10 cellular contexts compared by ENCODE assay signal in genomic region chr15:42493694-42494093, GRCh38. TPM values are rescaled to one million over a fixed set of nuclear protein-coding genes. Genes with fewer than 3 reads are reported as not detected.
DNase-seq lines count a peak whose midpoint lies in the region; ATAC-seq, FAIRE-seq and TF ChIP-seq lines count a peak whose summit lies in the region.
"Had no signal": no experiment of that assay in that cellular context is flagged by ENCODE, and none has a peak within 500 bp of the region (broad histone marks: within the 10 kb centered on the region; RNA-seq: fewer than 3 reads in every experiment).

No MANE protein-coding gene starts in this region.

- no peak for TF ChIP-seq EP300 in GM12878 (IDR thresholded peaks at IDR 0.05; ENCODE audit: borderline replicate concordance in 1 of 2, control insufficient read depth in 1 of 2, low read depth in 2 of 2, low read length in 2 of 2)

- POLR2A ChIA-PET in CD8-positive, alpha-beta memory T cell (lab: Charles Lee) = no interaction called here
- POLR2A ChIA-PET in GM12878 (lab: Charles Lee) = interaction anchor here (0.6 to 3.3 kb wide), 6 partner anchors 10 to 150 kb away, joined by 3 to 37 read pairs (median 3); no protein-coding TSS in a partner anchor

- CTCF ChIA-PET in CD8-positive, alpha-beta memory T cell (lab: Charles Lee) = no interaction called here
- CTCF ChIA-PET in GM12878 (lab: Yijun Ruan, JAX) = interaction anchor here (0.6 kb wide), 1 partner anchor 1016 kb away, joined by 3 read pairs; no protein-coding TSS in a partner anchor

- no peaks in the 10 kb centered on the region for H3K36me3 ChIP-seq in CD8-positive, alpha-beta memory T cell (ENCODE audit: insufficient read depth, low read length)
- H3K36me3 ChIP-seq in GM12878 (ENCODE audit: control insufficient read depth in 2 of 2, insufficient read depth in 2 of 2, low read length in 1 of 2) (no peaks in the 10 kb centered on the region), neutrophil (no peaks in the 10 kb centered on the region), testis (ENCODE audit: low read depth, missing control alignments) (no peaks in the 10 kb centered on the region)

- intact Hi-C loops in GM12878 (cut with micrococcal nuclease; ENCODE audit: unreplicated experiment) (no loop called here), testis (cut with DNase I; ENCODE audit: low total_unique reads) (no loop called here)

- H3K36me3 Mint-ChIP-seq in CD8-positive, alpha-beta memory T cell = peaks cover 0 to 22% (median 0%) of the 10 kb centered on the region in 3 donors

- RAD21 ChIA-PET in GM12878 (lab: Charles Lee; ENCODE audit: unreplicated experiment) = interaction anchor here (2.9 kb wide), 1 partner anchor 11 kb away, joined by 13 read pairs; no protein-coding TSS in a partner anchor

- peaks cover 47% of the 10 kb centered on the region for H3K4me1 ChIP-seq in CD8-positive, alpha-beta memory T cell (ENCODE audit: insufficient read depth, low read length)
- H3K4me1 ChIP-seq in GM12878 (ENCODE audit: control insufficient read depth, insufficient read depth, low read length) (peaks cover 19% of the 10 kb centered on the region), neutrophil (ENCODE audit: control insufficient read depth in 1 of 2, insufficient read depth in 1 of 2, low read depth in 1 of 2, low read length in 1 of 2) (peaks cover 81 to 83% of the 10 kb centered on the region in 2 experiments), foreskin keratinocyte (peaks cover 19% of the 10 kb centered on the region), testis (peaks cover 18% of the 10 kb centered on the region)

- no peaks in the 10 kb centered on the region for H4K20me1 ChIP-seq in GM12878 (ENCODE audit: control insufficient read depth, insufficient read depth)

- no peak overlapping the region for H3K9ac ChIP-seq in GM12878 (ENCODE audit: control insufficient read depth, insufficient read depth, low read length)

- no peaks in the 10 kb centered on the region for H3K9me3 Mint-ChIP-seq in CD8-positive, alpha-beta memory T cell
- H3K9me3 Mint-ChIP-seq: nephron progenitor cell had no signal

- no peaks in the 10 kb centered on the region for H3K27me3 Mint-ChIP-seq in CD8-positive, alpha-beta memory T cell

- no peak for DNase-seq in CD8-positive, alpha-beta memory T cell
- DNase-seq in MV-4-11 (lab: John Stamatoyannopoulos, UW) (peak; percentile 76), GM12878 (ENCODE audit: low read depth, low spot score) (no peak), NCI-H2171 treated with DMSO at 0.1 percent for 48 hours (lab: John Stamatoyannopoulos, UW) (no peak), foreskin keratinocyte (no peak), testis (no peak)
- DNase-seq: NCI-H774, nephron progenitor cell had no signal

- in situ Hi-C loops in GM12878 (cut with MboI) = no loop called here

- no peak overlapping the region for H3K4me2 ChIP-seq in GM12878 (ENCODE audit: control insufficient read depth, insufficient read depth)

- SMC1A ChIA-PET in GM12878 (lab: Charles Lee; ENCODE audit: uncharacterized antibody, unreplicated experiment) = interaction anchor here (1.3 to 3.3 kb wide), 2 partner anchors 10 to 11 kb away, joined by 3 to 21 read pairs; no protein-coding TSS in a partner anchor

- no peak overlapping the region for H3K4me3 ChIP-seq in CD8-positive, alpha-beta memory T cell (ENCODE audit: low read length)
- H3K4me3 ChIP-seq in GM12878 (no peak overlapping the region), neutrophil (ENCODE audit: low read depth in 1 of 2, low read length in 1 of 2) (peak overlapping the region; percentile 76 to 83), testis (no peak overlapping the region)

- TF ChIP-seq POLR2A in GM12878 (IDR thresholded peaks at IDR 0.05; ENCODE audit: low read depth, low read length) (no peak), testis (IDR thresholded peaks at IDR 0.05) (no peak)

- H3K4me1 Mint-ChIP-seq in CD8-positive, alpha-beta memory T cell = peaks cover 54 to 79% (median 64%) of the 10 kb centered on the region in 3 donors

- peak overlapping the region; percentile 5 to 92 (median 25) for H3K4me3 Mint-ChIP-seq in CD8-positive, alpha-beta memory T cell
- H3K4me3 Mint-ChIP-seq: nephron progenitor cell had no signal

- no peak for TF ChIP-seq RAD21 in GM12878 (IDR thresholded peaks at IDR 0.05; ENCODE audit: insufficient read depth, low read depth, low read length)

- H3K27me3 ChIP-seq in CD8-positive, alpha-beta memory T cell (ENCODE audit: insufficient read depth, low read length, poor library complexity, severe bottlenecking) = no peaks in the 10 kb centered on the region
- H3K27me3 ChIP-seq in GM12878 (replicated peaks in 1 of 2; ENCODE audit: control insufficient read depth in 2 of 2, insufficient read depth in 2 of 2, low read length in 1 of 2) (no peaks in the 10 kb centered on the region), neutrophil (no peaks in the 10 kb centered on the region), foreskin keratinocyte (no peaks in the 10 kb centered on the region), testis (no peaks in the 10 kb centered on the region)

- no TSS peak for BruUV-seq in GM12878 (replicated peaks; lab: Mats Ljungman, UMichigan)

- H3K9me3 ChIP-seq in CD8-positive, alpha-beta memory T cell (ENCODE audit: low read length) = no peaks in the 10 kb centered on the region
- H3K9me3 ChIP-seq in GM12878 (replicated peaks; ENCODE audit: control insufficient read depth, insufficient read depth, low read length) (no peaks in the 10 kb centered on the region), neutrophil (no peaks in the 10 kb centered on the region), testis (no peaks in the 10 kb centered on the region)

- H3K79me2 ChIP-seq in GM12878 (ENCODE audit: control insufficient read depth, insufficient read depth, low read length) = peaks cover 54% of the 10 kb centered on the region

- no peak for FAIRE-seq in GM12878 (lab: Jason Lieb, UNC)

- no peak overlapping the region for H3K27ac ChIP-seq in CD8-positive, alpha-beta memory T cell (ENCODE audit: low read depth, low read length)
- H3K27ac ChIP-seq in GM12878 (ENCODE audit: control insufficient read depth, insufficient read depth) = no peak overlapping the region
- H3K27ac ChIP-seq in neutrophil = peak overlapping the region; percentile 92
- H3K27ac ChIP-seq in foreskin keratinocyte = no peak overlapping the region
- peak overlapping the region in 1 of 2 donors; percentile 94 for H3K27ac ChIP-seq in testis

- H3K27ac Mint-ChIP-seq in CD8-positive, alpha-beta memory T cell = peak overlapping the region in 6 of 8 donors; percentile 3 to 90 (median 36)
- H3K27ac Mint-ChIP-seq: nephron progenitor cell had no signal

- 39% methylated on average over 1 of the region's 1 CpG for WGBS in GM12878 (ENCODE audit: insufficient coverage, insufficient replicate concordance, low lambda C conversion rate, missing lambda C conversion rate)
- WGBS in testis, 2 donors = 85 to 88% methylated on average over 1 of the region's 1 CpG

- H2AFZ ChIP-seq in GM12878 (ENCODE audit: control insufficient read depth, low read depth, low read length) = peak overlapping the region; percentile 54

- no peak for TF ChIP-seq CTCF in GM12878 (IDR thresholded peaks at IDR 0.05 in 2 of 3, conservative IDR thresholded peaks at IDR 0.05 in 1 of 3; ENCODE audit: control insufficient read depth in 2 of 3, extremely low read depth in 1 of 3, insufficient read depth in 1 of 3, low read depth in 3 of 3, low read length in 3 of 3)
- TF ChIP-seq CTCF in neutrophil (IDR thresholded peaks at IDR 0.05) = no peak
- no peak for TF ChIP-seq CTCF in foreskin keratinocyte (conservative IDR thresholded peaks at IDR 0.05)
- no peak for TF ChIP-seq CTCF in testis (IDR thresholded peaks at IDR 0.05)

- ATAC-seq in GM12878 = no peak
- ATAC-seq in foreskin keratinocyte = no peak
- ATAC-seq in GM21447 (IDR thresholded peaks at IDR 0.05; ENCODE audit: unreplicated experiment) = no peak

RNA-seq across cellular contexts. Expression of gene SNAP23, which starts 1.7 kb away (rescaled TPM):
- 10 to 100 TPM; 48.1 to 54.4 TPM for total RNA-seq in CD8-positive, alpha-beta memory T cell
- polyA plus RNA-seq in CD8-positive, alpha-beta memory T cell = 59.5 TPM
- total RNA-seq in GM12878 (2013; cell fraction: nucleolus; rRNA removed) = 220 and 239 TPM in 2 replicates
- total RNA-seq in GM12878 (2014; rRNA removed) (51.9 and 65.2 TPM in 2 replicates), GM12878 (2014; rRNA removed; fragmentation: Illumina TruSeq; extraction: Trizol) (126 and 134 TPM in 2 replicates), GM12878 (2021) (56.6 and 56.8 TPM in 2 replicates), foreskin keratinocyte (65.6 and 78.7 TPM in 2 replicates), testis (100 to 1,000 TPM in 1 of 2 donors, 10 to 100 TPM in 1; 99.4 to 101 TPM)
- 41.7 TPM for polyA plus RNA-seq in GM12878 (2011; ENCODE audit: low read depth)
- polyA plus RNA-seq in GM12878 (2011; rRNA removed) (90.8 and 147 TPM in 2 replicates), GM12878 (2014; fragmentation: Illumina TruSeq; extraction: Trizol) (127 and 130 TPM in 2 replicates), GM12878 (2014; fragmentation: Nextera tagmentation; extraction: Ambion mirVana) (10 to 100 TPM; 63.5 to 68.1 TPM), GM12878 (2014; rRNA removed) (65.8 and 78.7 TPM in 2 replicates), GM12878 (2016; fragmentation: Nextera tagmentation; extraction: Ambion mirVana) (10 to 100 TPM; 70.5 to 86.8 TPM), foreskin keratinocyte (37.4 and 39.0 TPM in 2 replicates), testis (ENCODE audit: insufficient read depth, low read depth, low replicate concordance) (114 TPM)
- polyA plus RNA-seq in GM12878 (2011; cell fraction: cytosol; rRNA removed) = 36.4 and 37.2 TPM in 2 replicates
- 43.5 and 48.7 TPM in 2 replicates for polyA plus RNA-seq in GM12878 (2011; cell fraction: nucleus; rRNA removed)
- polyA plus RNA-seq in GM12878 (2012) = 88.0 and 119 TPM in 2 replicates
- 34.4 and 39.9 TPM in 2 replicates for polyA minus RNA-seq in GM12878 (2011; rRNA and poly(A)+ RNA removed)
- polyA minus RNA-seq in GM12878 (2011; cell fraction: cytosol; rRNA and poly(A)+ RNA removed) = 21.2 and 23.1 TPM in 2 replicates
- polyA minus RNA-seq in GM12878 (2011; cell fraction: nucleus; rRNA and poly(A)+ RNA removed) = 17.0 and 24.8 TPM in 2 replicates

RNA-seq across cellular contexts. Expression of gene ZNF106, which starts 2.8 kb away (rescaled TPM):
- 10 to 100 TPM; 48.5 to 50.0 TPM for total RNA-seq in CD8-positive, alpha-beta memory T cell
- polyA plus RNA-seq in CD8-positive, alpha-beta memory T cell = 51.6 TPM
- total RNA-seq in GM12878 (2013; cell fraction: nucleolus; rRNA removed) = 78.8 and 81.1 TPM in 2 replicates
- total RNA-seq in GM12878 (2014; rRNA removed) = 30.4 and 31.6 TPM in 2 replicates
- total RNA-seq in GM12878 (2014; rRNA removed; fragmentation: Illumina TruSeq; extraction: Trizol) = 38.1 and 40.3 TPM in 2 replicates
- total RNA-seq in GM12878 (2021) = 35.6 and 37.8 TPM in 2 replicates
- polyA plus RNA-seq in GM12878 (2011; ENCODE audit: low read depth) = 16.3 TPM
- polyA plus RNA-seq in GM12878 (2011; rRNA removed) = 30.9 and 35.3 TPM in 2 replicates
- polyA plus RNA-seq in GM12878 (2011; cell fraction: cytosol; rRNA removed) = 23.2 and 29.2 TPM in 2 replicates
- 13.0 and 17.1 TPM in 2 replicates for polyA plus RNA-seq in GM12878 (2011; cell fraction: nucleus; rRNA removed)
- 17.2 and 20.5 TPM in 2 replicates for polyA plus RNA-seq in GM12878 (2012)
- polyA plus RNA-seq in GM12878 (2014; fragmentation: Illumina TruSeq; extraction: Trizol) = 33.4 and 39.2 TPM in 2 replicates
- polyA plus RNA-seq in GM12878 (2014; fragmentation: Nextera tagmentation; extraction: Ambion mirVana) = 10 to 100 TPM; 10.7 to 13.4 TPM
- 13.8 TPM in 2 replicates for polyA plus RNA-seq in GM12878 (2014; rRNA removed)
- polyA plus RNA-seq in GM12878 (2016; fragmentation: Nextera tagmentation; extraction: Ambion mirVana) = 10 to 100 TPM; 36.9 to 45.3 TPM
- 60.5 and 147 TPM in 2 replicates for polyA minus RNA-seq in GM12878 (2011; rRNA and poly(A)+ RNA removed)
- polyA minus RNA-seq in GM12878 (2011; cell fraction: cytosol; rRNA and poly(A)+ RNA removed) = 23.1 and 24.3 TPM in 2 replicates
- polyA minus RNA-seq in GM12878 (2011; cell fraction: nucleus; rRNA and poly(A)+ RNA removed) = 15.1 and 19.7 TPM in 2 replicates
- total RNA-seq in foreskin keratinocyte = 55.1 and 56.6 TPM in 2 replicates
- polyA plus RNA-seq in foreskin keratinocyte = 5.8 and 6.6 TPM in 2 replicates
- 10 to 100 TPM; 84.4 to 95.4 TPM for total RNA-seq in testis
- 51.4 TPM for polyA plus RNA-seq in testis (ENCODE audit: insufficient read depth, low read depth, low replicate concordance)

RNA-seq across cellular contexts. Expression of gene LRRC57, which starts 54.9 kb away (rescaled TPM):
- 10 to 100 TPM; 23.7 to 24.7 TPM for total RNA-seq in CD8-positive, alpha-beta memory T cell
- polyA plus RNA-seq in CD8-positive, alpha-beta memory T cell = 6.8 TPM
- 27.7 and 30.2 TPM in 2 replicates for total RNA-seq in GM12878 (2013; cell fraction: nucleolus; rRNA removed)
- 5.9 and 8.1 TPM in 2 replicates for total RNA-seq in GM12878 (2014; rRNA removed)
- total RNA-seq in GM12878 (2014; rRNA removed; fragmentation: Illumina TruSeq; extraction: Trizol) = 11.4 and 12.2 TPM in 2 replicates
- total RNA-seq in GM12878 (2021) = 10.4 and 11.1 TPM in 2 replicates
- polyA plus RNA-seq in GM12878 (2011; ENCODE audit: low read depth) = 4.2 TPM
- 11.6 and 15.7 TPM in 2 replicates for polyA plus RNA-seq in GM12878 (2011; rRNA removed)
- polyA plus RNA-seq in GM12878 (2011; cell fraction: cytosol; rRNA removed) = 12.5 and 14.4 TPM in 2 replicates
- polyA plus RNA-seq in GM12878 (2011; cell fraction: nucleus; rRNA removed) = 7.3 and 10.0 TPM in 2 replicates
- polyA plus RNA-seq in GM12878 (2012) = 6.3 and 7.5 TPM in 2 replicates
- 10.3 and 11.9 TPM in 2 replicates for polyA plus RNA-seq in GM12878 (2014; fragmentation: Illumina TruSeq; extraction: Trizol)
- polyA plus RNA-seq in GM12878 (2014; fragmentation: Nextera tagmentation; extraction: Ambion mirVana) = 1 to 10 TPM; 5.2 to 5.8 TPM
- polyA plus RNA-seq in GM12878 (2014; rRNA removed) = 7.0 and 7.7 TPM in 2 replicates
- 10 to 100 TPM in 1 of 2 experiments, 1 to 10 TPM in 1; 8.3 to 10.9 TPM for polyA plus RNA-seq in GM12878 (2016; fragmentation: Nextera tagmentation; extraction: Ambion mirVana)
- 8.1 and 9.7 TPM in 2 replicates for polyA minus RNA-seq in GM12878 (2011; rRNA and poly(A)+ RNA removed)
- polyA minus RNA-seq in GM12878 (2011; cell fraction: cytosol; rRNA and poly(A)+ RNA removed) = 1.7 and 3.7 TPM in 2 replicates
- polyA minus RNA-seq in GM12878 (2011; cell fraction: nucleus; rRNA and poly(A)+ RNA removed) = 4.1 and 7.1 TPM in 2 replicates
- total RNA-seq in foreskin keratinocyte = 18.5 and 20.0 TPM in 2 replicates
- 7.6 and 8.4 TPM in 2 replicates for polyA plus RNA-seq in foreskin keratinocyte
- 10 to 100 TPM; 26.7 to 35.4 TPM for total RNA-seq in testis
- polyA plus RNA-seq in testis (ENCODE audit: insufficient read depth, low read depth, low replicate concordance) = 15.5 TPM

RNA-seq across cellular contexts. Expression of gene HAUS2, which starts 54.9 kb away (rescaled TPM):
- 10 to 100 TPM; 56.7 to 56.8 TPM for total RNA-seq in CD8-positive, alpha-beta memory T cell
- 33.4 TPM for polyA plus RNA-seq in CD8-positive, alpha-beta memory T cell
- 16.7 and 25.2 TPM in 2 replicates for total RNA-seq in GM12878 (2013; cell fraction: nucleolus; rRNA removed)
- total RNA-seq in GM12878 (2014; rRNA removed) = 40.6 and 40.7 TPM in 2 replicates
- total RNA-seq in GM12878 (2014; rRNA removed; fragmentation: Illumina TruSeq; extraction: Trizol) = 37.5 and 41.8 TPM in 2 replicates
- total RNA-seq in GM12878 (2021) = 26.7 and 33.5 TPM in 2 replicates
- 15.2 TPM for polyA plus RNA-seq in GM12878 (2011; ENCODE audit: low read depth)
- 45.2 and 80.6 TPM in 2 replicates for polyA plus RNA-seq in GM12878 (2011; rRNA removed)
- polyA plus RNA-seq in GM12878 (2011; cell fraction: cytosol; rRNA removed) = 19.5 and 24.6 TPM in 2 replicates
- 6.9 and 8.6 TPM in 2 replicates for polyA plus RNA-seq in GM12878 (2011; cell fraction: nucleus; rRNA removed)
- polyA plus RNA-seq in GM12878 (2012) = 17.9 and 26.5 TPM in 2 replicates
- 40.6 and 48.3 TPM in 2 replicates for polyA plus RNA-seq in GM12878 (2014; fragmentation: Illumina TruSeq; extraction: Trizol)
- polyA plus RNA-seq in GM12878 (2014; fragmentation: Nextera tagmentation; extraction: Ambion mirVana) = 10 to 100 TPM; 30.8 to 37.0 TPM
- polyA plus RNA-seq in GM12878 (2014; rRNA removed) = 25.3 and 28.7 TPM in 2 replicates
- polyA plus RNA-seq in GM12878 (2016; fragmentation: Nextera tagmentation; extraction: Ambion mirVana) = 10 to 100 TPM; 54.0 to 59.3 TPM
- 19.1 and 19.2 TPM in 2 replicates for polyA minus RNA-seq in GM12878 (2011; rRNA and poly(A)+ RNA removed)
- 10.1 and 12.4 TPM in 2 replicates for polyA minus RNA-seq in GM12878 (2011; cell fraction: cytosol; rRNA and poly(A)+ RNA removed)
- polyA minus RNA-seq in GM12878 (2011; cell fraction: nucleus; rRNA and poly(A)+ RNA removed) = 3.0 and 3.9 TPM in 2 replicates
- total RNA-seq in foreskin keratinocyte = 31.7 and 36.5 TPM in 2 replicates
- 18.1 and 23.5 TPM in 2 replicates for polyA plus RNA-seq in foreskin keratinocyte
- 10 to 100 TPM; 24.4 to 33.5 TPM for total RNA-seq in testis
- 21.5 TPM for polyA plus RNA-seq in testis (ENCODE audit: insufficient read depth, low read depth, low replicate concordance)

Comparison
In these comparisons a context has a peak if more than half of its experiments do, and no peak if none do; other contexts are left out.
1. H3K4me3 ChIP-seq: peak in neutrophil (2 of 2); none in CD8-positive, alpha-beta memory T cell (single experiment), GM12878 (single experiment) and testis (0 of 2).